17 cellular contexts compared by ENCODE assay signal in genomic region chr2:143907801-143908200, GRCh38.
"Had no signal": no experiment of that assay in that cellular context is flagged by ENCODE, and none has a peak within 500 bp of the region (broad histone marks: within the 10 kb centered on the region; RNA-seq: fewer than 3 reads in every experiment).

No MANE protein-coding gene starts in this region.

- ATAC-seq: activated CD4-positive, CD25-positive, alpha-beta regulatory T cell treated with anti-CD3 and anti-CD28 coated beads, Interleukin-2, amount 50 U/mL, for 24 hours; activated T-cell treated with anti-CD3 and anti-CD28 coated beads, Interleukin-2, amount 50 U/mL, for 4 hours; left lobe of liver; psoas muscle; stimulated activated naive CD8-positive, alpha-beta T cell treated with anti-CD3 and anti-CD28 coated beads, Interleukin-15, amount 100 ng/mL, for 72 hours had no signal

- H3K36me3 ChIP-seq: esophagus muscularis mucosa, sigmoid colon, thyroid gland, uterus had no signal

- H3K4me3 ChIP-seq: esophagus muscularis mucosa, psoas muscle, sigmoid colon, thyroid gland, uterus had no signal

- H3K27me3 ChIP-seq: esophagus muscularis mucosa, sigmoid colon, thyroid gland, uterus had no signal

- H3K9me3 ChIP-seq: esophagus muscularis mucosa, psoas muscle, sigmoid colon, thyroid gland, uterus had no signal

- H3K4me1 ChIP-seq: esophagus muscularis mucosa, psoas muscle, sigmoid colon, thyroid gland, uterus had no signal

- H3K27ac ChIP-seq: esophagus muscularis mucosa, psoas muscle, sigmoid colon, thyroid gland, uterus had no signal

- DNase-seq: activated CD4-positive, alpha-beta T cell treated with anti-CD3 and anti-CD28 coated beads, Interleukin-2, amount 50 U/mL, for 4 hours; activated gamma-delta T cell; activated naive CD8-positive, alpha-beta T cell treated with anti-CD3 and anti-CD28 coated beads for 36 hours; activated T-cell treated with anti-CD3 and anti-CD28 coated beads, Interleukin-2, amount 50 U/mL, for 4 hours; anterior cingulate cortex; islet precursor cell; mammary epithelial cell; psoas muscle; sigmoid colon; stimulated activated CD4-positive, alpha-beta T cell treated with anti-CD3 and anti-CD28 coated beads, Interleukin-4, amount 100 ng/mL, for 24 hours; stimulated activated naive CD8-positive, alpha-beta T cell treated with anti-CD3 and anti-CD28 coated beads, Interleukin-15, amount 100 ng/mL, for 72 hours; T-helper 2 cell; thyroid gland; uterus had no signal
